In the genomic region with DNA sequence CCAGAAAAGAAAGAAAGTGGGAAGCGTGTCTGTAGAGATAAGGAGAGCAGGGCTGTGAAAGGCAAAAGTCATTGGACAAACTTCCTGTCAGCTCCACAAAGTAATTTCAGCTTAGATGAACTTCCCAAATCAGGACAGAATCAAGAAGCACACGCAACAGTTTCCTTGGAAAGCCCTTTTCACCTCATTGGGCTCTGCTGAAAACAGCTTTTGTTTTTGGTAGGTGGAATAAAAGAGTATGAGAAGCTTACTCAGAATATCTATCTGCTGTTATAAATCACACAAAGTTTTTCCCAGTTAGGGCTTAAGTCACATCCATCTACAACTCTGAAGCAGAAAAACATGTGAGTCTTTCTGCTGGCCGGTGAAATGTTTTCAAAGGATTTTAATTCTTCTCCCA, we compare ENCODE assay signal across 1 cellular context.
TF ChIP-seq lines count a peak whose summit lies in the region.

No MANE protein-coding gene starts in this region.

TF ChIP-seq in HepG2, 621 proteins besides CTCF, POLR2A, EP300 and RAD21:
- no peak for TF ChIP-seq ZSCAN9 (CRISPR knock-in tag; IDR thresholded peaks at IDR 0.05; ENCODE audit: borderline replicate concordance)
- TF ChIP-seq ZNF749 (CRISPR knock-in tag; IDR thresholded peaks at IDR 0.05; ENCODE audit: borderline replicate concordance), result no peak
- TF ChIP-seq, protein P1, sequence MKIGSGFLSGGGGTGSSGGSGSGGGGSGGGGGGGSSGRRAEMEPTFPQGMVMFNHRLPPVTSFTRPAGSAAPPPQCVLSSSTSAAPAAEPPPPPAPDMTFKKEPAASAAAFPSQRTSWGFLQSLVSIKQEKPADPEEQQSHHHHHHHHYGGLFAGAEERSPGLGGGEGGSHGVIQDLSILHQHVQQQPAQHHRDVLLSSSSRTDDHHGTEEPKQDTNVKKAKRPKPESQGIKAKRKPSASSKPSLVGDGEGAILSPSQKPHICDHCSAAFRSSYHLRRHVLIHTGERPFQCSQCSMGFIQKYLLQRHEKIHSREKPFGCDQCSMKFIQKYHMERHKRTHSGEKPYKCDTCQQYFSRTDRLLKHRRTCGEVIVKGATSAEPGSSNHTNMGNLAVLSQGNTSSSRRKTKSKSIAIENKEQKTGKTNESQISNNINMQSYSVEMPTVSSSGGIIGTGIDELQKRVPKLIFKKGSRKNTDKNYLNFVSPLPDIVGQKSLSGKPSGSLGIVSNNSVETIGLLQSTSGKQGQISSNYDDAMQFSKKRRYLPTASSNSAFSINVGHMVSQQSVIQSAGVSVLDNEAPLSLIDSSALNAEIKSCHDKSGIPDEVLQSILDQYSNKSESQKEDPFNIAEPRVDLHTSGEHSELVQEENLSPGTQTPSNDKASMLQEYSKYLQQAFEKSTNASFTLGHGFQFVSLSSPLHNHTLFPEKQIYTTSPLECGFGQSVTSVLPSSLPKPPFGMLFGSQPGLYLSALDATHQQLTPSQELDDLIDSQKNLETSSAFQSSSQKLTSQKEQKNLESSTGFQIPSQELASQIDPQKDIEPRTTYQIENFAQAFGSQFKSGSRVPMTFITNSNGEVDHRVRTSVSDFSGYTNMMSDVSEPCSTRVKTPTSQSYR (CRISPR knock-in tag; IDR thresholded peaks at IDR 0.05; ENCODE audit: borderline replicate concordance), result no peak
- no peak for TF ChIP-seq SP140L (CRISPR knock-in tag; IDR thresholded peaks at IDR 0.05; ENCODE audit: borderline replicate concordance)
- no peak for TF ChIP-seq CC2D1A (CRISPR knock-in tag; IDR thresholded peaks at IDR 0.05)
- TF ChIP-seq HNRNPUL1 (IDR thresholded peaks at IDR 0.05; ENCODE audit: low read depth, low read length), result no peak
- no peak for TF ChIP-seq ZNF567 (CRISPR knock-in tag; IDR thresholded peaks at IDR 0.05; ENCODE audit: borderline replicate concordance)
- TF ChIP-seq, protein P2, sequence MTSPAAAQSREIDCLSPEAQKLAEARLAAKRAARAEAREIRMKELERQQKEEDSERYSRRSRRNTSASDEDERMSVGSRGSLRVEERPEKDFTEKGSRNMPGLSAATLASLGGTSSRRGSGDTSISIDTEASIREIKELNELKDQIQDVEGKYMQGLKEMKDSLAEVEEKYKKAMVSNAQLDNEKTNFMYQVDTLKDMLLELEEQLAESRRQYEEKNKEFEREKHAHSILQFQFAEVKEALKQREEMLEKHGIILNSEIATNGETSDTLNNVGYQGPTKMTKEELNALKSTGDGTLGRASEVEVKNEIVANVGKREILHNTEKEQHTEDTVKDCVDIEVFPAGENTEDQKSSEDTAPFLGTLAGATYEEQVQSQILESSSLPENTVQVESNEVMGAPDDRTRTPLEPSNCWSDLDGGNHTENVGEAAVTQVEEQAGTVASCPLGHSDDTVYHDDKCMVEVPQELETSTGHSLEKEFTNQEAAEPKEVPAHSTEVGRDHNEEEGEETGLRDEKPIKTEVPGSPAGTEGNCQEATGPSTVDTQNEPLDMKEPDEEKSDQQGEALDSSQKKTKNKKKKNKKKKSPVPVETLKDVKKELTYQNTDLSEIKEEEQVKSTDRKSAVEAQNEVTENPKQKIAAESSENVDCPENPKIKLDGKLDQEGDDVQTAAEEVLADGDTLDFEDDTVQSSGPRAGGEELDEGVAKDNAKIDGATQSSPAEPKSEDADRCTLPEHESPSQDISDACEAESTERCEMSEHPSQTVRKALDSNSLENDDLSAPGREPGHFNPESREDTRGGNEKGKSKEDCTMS (CRISPR knock-in tag; conservative IDR thresholded peaks at IDR 0.05), result no peak
- no peak for TF ChIP-seq ZNF552 (CRISPR knock-in tag; IDR thresholded peaks at IDR 0.05; ENCODE audit: borderline replicate concordance)
- no peak for TF ChIP-seq HCFC1 (IDR thresholded peaks at IDR 0.05; ENCODE audit: low read depth, low read length)
- TF ChIP-seq GFI1 (CRISPR knock-in tag; IDR thresholded peaks at IDR 0.05; ENCODE audit: borderline replicate concordance), result no peak
- TF ChIP-seq TOPORS (CRISPR knock-in tag; IDR thresholded peaks at IDR 0.05), result no peak
- no peak for TF ChIP-seq HMGA1 (CRISPR knock-in tag; conservative IDR thresholded peaks at IDR 0.05)
- no peak for TF ChIP-seq BRCA1 (CRISPR knock-in tag; IDR thresholded peaks at IDR 0.05)
- TF ChIP-seq, protein P3, sequence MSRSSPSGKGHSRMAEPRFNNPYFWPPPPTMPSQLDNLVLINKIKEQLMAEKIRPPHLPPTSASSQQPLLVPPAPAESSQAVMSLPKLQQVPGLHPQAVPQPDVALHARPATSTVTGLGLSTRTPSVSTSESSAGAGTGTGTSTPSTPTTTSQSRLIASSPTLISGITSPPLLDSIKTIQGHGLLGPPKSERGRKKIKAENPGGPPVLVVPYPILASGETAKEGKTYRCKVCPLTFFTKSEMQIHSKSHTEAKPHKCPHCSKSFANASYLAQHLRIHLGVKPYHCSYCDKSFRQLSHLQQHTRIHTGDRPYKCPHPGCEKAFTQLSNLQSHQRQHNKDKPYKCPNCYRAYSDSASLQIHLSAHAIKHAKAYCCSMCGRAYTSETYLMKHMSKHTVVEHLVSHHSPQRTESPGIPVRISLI (CRISPR knock-in tag; IDR thresholded peaks at IDR 0.05; ENCODE audit: borderline replicate concordance), result no peak
- no peak for TF ChIP-seq ZNF746 (CRISPR knock-in tag; IDR thresholded peaks at IDR 0.05)
- no peak for TF ChIP-seq KMT2B (CRISPR knock-in tag; IDR thresholded peaks at IDR 0.05)
- TF ChIP-seq ELF3 (CRISPR knock-in tag; IDR thresholded peaks at IDR 0.05), result no peak
